Comparison of ENCODE assay signal across 1 cellular context in the genomic region with DNA sequence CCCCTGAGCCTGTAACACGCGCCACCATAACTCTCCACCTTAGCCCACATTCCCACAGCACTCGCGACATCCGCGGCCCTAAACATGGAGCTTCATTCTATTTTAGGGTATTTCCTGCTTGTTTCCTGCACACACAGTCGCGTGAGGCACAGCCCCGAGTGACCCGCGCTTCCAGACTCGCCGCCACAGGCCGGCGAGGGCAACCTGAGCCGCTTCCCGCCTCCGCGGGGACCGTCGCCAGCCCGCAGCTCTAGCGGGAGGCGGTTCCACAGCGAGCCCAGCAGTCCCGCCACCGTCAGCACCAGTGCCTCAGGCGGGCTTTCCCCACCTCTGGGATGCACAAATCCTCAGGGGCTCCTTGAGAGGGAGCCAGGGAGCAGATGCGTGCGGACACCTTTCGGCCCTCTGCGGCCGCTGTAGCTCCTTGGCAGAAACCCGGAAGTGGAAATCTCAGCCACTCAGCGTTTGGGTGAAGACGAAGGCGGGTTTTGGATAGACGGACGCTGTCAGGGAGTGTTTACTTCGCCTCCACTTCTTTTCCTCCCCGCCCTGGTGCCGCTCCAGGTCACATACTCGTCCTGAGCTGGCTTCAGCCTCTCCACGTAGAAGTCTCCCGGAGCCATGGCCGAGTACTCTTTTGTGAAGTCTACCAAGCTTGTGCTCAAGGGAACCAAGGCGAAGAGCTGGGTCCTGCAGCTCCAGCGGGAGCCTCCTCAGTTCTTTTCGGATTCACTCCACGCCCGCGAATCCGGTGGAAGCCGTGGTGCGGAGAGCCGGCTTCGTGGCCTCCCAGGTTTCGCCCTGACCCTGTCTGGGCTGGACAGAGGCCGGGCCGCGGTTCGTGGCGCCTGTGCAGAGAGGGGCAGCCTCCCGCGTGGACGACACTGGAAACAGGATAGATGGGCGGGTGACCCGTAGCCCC.
TF ChIP-seq lines count a peak whose summit lies in the region.

No MANE protein-coding gene starts in this region.

TF ChIP-seq in K562, 482 proteins besides CTCF, POLR2A, EP300 and RAD21 (continued from another document and continues in another):
- TF ChIP-seq, protein P1, sequence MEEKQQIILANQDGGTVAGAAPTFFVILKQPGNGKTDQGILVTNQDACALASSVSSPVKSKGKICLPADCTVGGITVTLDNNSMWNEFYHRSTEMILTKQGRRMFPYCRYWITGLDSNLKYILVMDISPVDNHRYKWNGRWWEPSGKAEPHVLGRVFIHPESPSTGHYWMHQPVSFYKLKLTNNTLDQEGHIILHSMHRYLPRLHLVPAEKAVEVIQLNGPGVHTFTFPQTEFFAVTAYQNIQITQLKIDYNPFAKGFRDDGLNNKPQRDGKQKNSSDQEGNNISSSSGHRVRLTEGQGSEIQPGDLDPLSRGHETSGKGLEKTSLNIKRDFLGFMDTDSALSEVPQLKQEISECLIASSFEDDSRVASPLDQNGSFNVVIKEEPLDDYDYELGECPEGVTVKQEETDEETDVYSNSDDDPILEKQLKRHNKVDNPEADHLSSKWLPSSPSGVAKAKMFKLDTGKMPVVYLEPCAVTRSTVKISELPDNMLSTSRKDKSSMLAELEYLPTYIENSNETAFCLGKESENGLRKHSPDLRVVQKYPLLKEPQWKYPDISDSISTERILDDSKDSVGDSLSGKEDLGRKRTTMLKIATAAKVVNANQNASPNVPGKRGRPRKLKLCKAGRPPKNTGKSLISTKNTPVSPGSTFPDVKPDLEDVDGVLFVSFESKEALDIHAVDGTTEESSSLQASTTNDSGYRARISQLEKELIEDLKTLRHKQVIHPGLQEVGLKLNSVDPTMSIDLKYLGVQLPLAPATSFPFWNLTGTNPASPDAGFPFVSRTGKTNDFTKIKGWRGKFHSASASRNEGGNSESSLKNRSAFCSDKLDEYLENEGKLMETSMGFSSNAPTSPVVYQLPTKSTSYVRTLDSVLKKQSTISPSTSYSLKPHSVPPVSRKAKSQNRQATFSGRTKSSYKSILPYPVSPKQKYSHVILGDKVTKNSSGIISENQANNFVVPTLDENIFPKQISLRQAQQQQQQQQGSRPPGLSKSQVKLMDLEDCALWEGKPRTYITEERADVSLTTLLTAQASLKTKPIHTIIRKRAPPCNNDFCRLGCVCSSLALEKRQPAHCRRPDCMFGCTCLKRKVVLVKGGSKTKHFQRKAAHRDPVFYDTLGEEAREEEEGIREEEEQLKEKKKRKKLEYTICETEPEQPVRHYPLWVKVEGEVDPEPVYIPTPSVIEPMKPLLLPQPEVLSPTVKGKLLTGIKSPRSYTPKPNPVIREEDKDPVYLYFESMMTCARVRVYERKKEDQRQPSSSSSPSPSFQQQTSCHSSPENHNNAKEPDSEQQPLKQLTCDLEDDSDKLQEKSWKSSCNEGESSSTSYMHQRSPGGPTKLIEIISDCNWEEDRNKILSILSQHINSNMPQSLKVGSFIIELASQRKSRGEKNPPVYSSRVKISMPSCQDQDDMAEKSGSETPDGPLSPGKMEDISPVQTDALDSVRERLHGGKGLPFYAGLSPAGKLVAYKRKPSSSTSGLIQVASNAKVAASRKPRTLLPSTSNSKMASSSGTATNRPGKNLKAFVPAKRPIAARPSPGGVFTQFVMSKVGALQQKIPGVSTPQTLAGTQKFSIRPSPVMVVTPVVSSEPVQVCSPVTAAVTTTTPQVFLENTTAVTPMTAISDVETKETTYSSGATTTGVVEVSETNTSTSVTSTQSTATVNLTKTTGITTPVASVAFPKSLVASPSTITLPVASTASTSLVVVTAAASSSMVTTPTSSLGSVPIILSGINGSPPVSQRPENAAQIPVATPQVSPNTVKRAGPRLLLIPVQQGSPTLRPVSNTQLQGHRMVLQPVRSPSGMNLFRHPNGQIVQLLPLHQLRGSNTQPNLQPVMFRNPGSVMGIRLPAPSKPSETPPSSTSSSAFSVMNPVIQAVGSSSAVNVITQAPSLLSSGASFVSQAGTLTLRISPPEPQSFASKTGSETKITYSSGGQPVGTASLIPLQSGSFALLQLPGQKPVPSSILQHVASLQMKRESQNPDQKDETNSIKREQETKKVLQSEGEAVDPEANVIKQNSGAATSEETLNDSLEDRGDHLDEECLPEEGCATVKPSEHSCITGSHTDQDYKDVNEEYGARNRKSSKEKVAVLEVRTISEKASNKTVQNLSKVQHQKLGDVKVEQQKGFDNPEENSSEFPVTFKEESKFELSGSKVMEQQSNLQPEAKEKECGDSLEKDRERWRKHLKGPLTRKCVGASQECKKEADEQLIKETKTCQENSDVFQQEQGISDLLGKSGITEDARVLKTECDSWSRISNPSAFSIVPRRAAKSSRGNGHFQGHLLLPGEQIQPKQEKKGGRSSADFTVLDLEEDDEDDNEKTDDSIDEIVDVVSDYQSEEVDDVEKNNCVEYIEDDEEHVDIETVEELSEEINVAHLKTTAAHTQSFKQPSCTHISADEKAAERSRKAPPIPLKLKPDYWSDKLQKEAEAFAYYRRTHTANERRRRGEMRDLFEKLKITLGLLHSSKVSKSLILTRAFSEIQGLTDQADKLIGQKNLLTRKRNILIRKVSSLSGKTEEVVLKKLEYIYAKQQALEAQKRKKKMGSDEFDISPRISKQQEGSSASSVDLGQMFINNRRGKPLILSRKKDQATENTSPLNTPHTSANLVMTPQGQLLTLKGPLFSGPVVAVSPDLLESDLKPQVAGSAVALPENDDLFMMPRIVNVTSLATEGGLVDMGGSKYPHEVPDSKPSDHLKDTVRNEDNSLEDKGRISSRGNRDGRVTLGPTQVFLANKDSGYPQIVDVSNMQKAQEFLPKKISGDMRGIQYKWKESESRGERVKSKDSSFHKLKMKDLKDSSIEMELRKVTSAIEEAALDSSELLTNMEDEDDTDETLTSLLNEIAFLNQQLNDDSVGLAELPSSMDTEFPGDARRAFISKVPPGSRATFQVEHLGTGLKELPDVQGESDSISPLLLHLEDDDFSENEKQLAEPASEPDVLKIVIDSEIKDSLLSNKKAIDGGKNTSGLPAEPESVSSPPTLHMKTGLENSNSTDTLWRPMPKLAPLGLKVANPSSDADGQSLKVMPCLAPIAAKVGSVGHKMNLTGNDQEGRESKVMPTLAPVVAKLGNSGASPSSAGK (IDR thresholded peaks at IDR 0.05): peak; percentile 83
- TF ChIP-seq ELF2 (CRISPR knock-in tag; IDR thresholded peaks at IDR 0.05) (peak; percentile 79), TGIF2 (CRISPR knock-in tag; IDR thresholded peaks at IDR 0.05) (no peak), CBX1 (IDR thresholded peaks at IDR 0.05; ENCODE audit: low read depth) (no peak; the same call in 1 of the 2 replicates), FOXA3 (CRISPR knock-in tag; conservative IDR thresholded peaks at IDR 0.05 in 1 of 2, IDR thresholded peaks at IDR 0.05 in 1 of 2) (no peak), TEAD1 (CRISPR knock-in tag; IDR thresholded peaks at IDR 0.05) (no peak), HOXB6 (CRISPR knock-in tag; IDR thresholded peaks at IDR 0.05; ENCODE audit: borderline replicate concordance) (no peak), SMAD4 (CRISPR knock-in tag; conservative IDR thresholded peaks at IDR 0.05) (no peak), PRPF4 (IDR thresholded peaks at IDR 0.05; ENCODE audit: insufficient read depth, low read depth, low read length, poor library complexity, severe bottlenecking) (no peak), NCOA2 (IDR thresholded peaks at IDR 0.05; ENCODE audit: partially characterized antibody in 2 of 2) (no peak), SMARCE1 (IDR thresholded peaks at IDR 0.05) (no peak), NCOA6 (IDR thresholded peaks at IDR 0.05) (no peak), ZNF41 (CRISPR knock-in tag; conservative IDR thresholded peaks at IDR 0.05) (no peak), ARID2 (IDR thresholded peaks at IDR 0.05) (no peak), TAF7 (tag; IDR thresholded peaks at IDR 0.05) (no peak), KLF16 (IDR thresholded peaks at IDR 0.05) (peak; percentile 84), ATF7 (IDR thresholded peaks at IDR 0.05) (0 out of 2 replicates have a peak, but pooled peaks have one; percentile 13), HDAC8 (tag; IDR thresholded peaks at IDR 0.05) (no peak), NR2C1 (IDR thresholded peaks at IDR 0.05) (0 out of 2 replicates have a peak, but pooled peaks have one; percentile 25), NR2C1 (tag; IDR thresholded peaks at IDR 0.05) (peak; percentile 75), GABPA (tag; conservative IDR thresholded peaks at IDR 0.05; ENCODE audit: low read depth) (peak; percentile 83), ZFP30 (CRISPR knock-in tag; IDR thresholded peaks at IDR 0.05; ENCODE audit: borderline replicate concordance) (no peak), CBFA2T2 (conservative IDR thresholded peaks at IDR 0.05) (no peak), ZC3H11A (IDR thresholded peaks at IDR 0.05; ENCODE audit: low read depth, low read length) (no peak), ZNF785 (CRISPR knock-in tag; IDR thresholded peaks at IDR 0.05) (no peak), ZNF384 (IDR thresholded peaks at IDR 0.05; ENCODE audit: low read depth, low read length) (no peak), HNRNPL (IDR thresholded peaks at IDR 0.05; ENCODE audit: low read depth, low read length) (no peak), ZNF778 (CRISPR knock-in tag; IDR thresholded peaks at IDR 0.05) (no peak), ZFPM2 (CRISPR knock-in tag; IDR thresholded peaks at IDR 0.05) (no peak)
- TF ChIP-seq, protein P2, sequence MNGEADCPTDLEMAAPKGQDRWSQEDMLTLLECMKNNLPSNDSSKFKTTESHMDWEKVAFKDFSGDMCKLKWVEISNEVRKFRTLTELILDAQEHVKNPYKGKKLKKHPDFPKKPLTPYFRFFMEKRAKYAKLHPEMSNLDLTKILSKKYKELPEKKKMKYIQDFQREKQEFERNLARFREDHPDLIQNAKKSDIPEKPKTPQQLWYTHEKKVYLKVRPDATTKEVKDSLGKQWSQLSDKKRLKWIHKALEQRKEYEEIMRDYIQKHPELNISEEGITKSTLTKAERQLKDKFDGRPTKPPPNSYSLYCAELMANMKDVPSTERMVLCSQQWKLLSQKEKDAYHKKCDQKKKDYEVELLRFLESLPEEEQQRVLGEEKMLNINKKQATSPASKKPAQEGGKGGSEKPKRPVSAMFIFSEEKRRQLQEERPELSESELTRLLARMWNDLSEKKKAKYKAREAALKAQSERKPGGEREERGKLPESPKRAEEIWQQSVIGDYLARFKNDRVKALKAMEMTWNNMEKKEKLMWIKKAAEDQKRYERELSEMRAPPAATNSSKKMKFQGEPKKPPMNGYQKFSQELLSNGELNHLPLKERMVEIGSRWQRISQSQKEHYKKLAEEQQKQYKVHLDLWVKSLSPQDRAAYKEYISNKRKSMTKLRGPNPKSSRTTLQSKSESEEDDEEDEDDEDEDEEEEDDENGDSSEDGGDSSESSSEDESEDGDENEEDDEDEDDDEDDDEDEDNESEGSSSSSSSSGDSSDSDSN (IDR thresholded peaks at IDR 0.05; ENCODE audit: borderline replicate concordance in 1 of 2, low read depth in 2 of 2, low read length in 2 of 2): peak; percentile 61 to 74; a peak in 3 of 4 replicates
- TF ChIP-seq, protein P3, sequence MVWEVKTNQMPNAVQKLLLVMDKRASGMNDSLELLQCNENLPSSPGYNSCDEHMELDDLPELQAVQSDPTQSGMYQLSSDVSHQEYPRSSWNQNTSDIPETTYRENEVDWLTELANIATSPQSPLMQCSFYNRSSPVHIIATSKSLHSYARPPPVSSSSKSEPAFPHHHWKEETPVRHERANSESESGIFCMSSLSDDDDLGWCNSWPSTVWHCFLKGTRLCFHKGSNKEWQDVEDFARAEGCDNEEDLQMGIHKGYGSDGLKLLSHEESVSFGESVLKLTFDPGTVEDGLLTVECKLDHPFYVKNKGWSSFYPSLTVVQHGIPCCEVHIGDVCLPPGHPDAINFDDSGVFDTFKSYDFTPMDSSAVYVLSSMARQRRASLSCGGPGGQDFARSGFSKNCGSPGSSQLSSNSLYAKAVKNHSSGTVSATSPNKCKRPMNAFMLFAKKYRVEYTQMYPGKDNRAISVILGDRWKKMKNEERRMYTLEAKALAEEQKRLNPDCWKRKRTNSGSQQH (CRISPR knock-in tag; IDR thresholded peaks at IDR 0.05): no peak
- TF ChIP-seq, protein P4, sequence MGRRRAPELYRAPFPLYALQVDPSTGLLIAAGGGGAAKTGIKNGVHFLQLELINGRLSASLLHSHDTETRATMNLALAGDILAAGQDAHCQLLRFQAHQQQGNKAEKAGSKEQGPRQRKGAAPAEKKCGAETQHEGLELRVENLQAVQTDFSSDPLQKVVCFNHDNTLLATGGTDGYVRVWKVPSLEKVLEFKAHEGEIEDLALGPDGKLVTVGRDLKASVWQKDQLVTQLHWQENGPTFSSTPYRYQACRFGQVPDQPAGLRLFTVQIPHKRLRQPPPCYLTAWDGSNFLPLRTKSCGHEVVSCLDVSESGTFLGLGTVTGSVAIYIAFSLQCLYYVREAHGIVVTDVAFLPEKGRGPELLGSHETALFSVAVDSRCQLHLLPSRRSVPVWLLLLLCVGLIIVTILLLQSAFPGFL (CRISPR knock-in tag; IDR thresholded peaks at IDR 0.05): no peak
- TF ChIP-seq, protein P5, sequence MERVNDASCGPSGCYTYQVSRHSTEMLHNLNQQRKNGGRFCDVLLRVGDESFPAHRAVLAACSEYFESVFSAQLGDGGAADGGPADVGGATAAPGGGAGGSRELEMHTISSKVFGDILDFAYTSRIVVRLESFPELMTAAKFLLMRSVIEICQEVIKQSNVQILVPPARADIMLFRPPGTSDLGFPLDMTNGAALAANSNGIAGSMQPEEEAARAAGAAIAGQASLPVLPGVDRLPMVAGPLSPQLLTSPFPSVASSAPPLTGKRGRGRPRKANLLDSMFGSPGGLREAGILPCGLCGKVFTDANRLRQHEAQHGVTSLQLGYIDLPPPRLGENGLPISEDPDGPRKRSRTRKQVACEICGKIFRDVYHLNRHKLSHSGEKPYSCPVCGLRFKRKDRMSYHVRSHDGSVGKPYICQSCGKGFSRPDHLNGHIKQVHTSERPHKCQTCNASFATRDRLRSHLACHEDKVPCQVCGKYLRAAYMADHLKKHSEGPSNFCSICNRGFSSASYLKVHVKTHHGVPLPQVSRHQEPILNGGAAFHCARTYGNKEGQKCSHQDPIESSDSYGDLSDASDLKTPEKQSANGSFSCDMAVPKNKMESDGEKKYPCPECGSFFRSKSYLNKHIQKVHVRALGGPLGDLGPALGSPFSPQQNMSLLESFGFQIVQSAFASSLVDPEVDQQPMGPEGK (CRISPR knock-in tag; IDR thresholded peaks at IDR 0.05; ENCODE audit: borderline replicate concordance): no peak
- TF ChIP-seq, protein P6, sequence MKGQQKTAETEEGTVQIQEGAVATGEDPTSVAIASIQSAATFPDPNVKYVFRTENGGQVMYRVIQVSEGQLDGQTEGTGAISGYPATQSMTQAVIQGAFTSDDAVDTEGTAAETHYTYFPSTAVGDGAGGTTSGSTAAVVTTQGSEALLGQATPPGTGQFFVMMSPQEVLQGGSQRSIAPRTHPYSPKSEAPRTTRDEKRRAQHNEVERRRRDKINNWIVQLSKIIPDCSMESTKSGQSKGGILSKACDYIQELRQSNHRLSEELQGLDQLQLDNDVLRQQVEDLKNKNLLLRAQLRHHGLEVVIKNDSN (CRISPR knock-in tag; IDR thresholded peaks at IDR 0.05): no peak
- TF ChIP-seq, protein P7, sequence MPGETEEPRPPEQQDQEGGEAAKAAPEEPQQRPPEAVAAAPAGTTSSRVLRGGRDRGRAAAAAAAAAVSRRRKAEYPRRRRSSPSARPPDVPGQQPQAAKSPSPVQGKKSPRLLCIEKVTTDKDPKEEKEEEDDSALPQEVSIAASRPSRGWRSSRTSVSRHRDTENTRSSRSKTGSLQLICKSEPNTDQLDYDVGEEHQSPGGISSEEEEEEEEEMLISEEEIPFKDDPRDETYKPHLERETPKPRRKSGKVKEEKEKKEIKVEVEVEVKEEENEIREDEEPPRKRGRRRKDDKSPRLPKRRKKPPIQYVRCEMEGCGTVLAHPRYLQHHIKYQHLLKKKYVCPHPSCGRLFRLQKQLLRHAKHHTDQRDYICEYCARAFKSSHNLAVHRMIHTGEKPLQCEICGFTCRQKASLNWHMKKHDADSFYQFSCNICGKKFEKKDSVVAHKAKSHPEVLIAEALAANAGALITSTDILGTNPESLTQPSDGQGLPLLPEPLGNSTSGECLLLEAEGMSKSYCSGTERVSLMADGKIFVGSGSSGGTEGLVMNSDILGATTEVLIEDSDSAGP (CRISPR knock-in tag; IDR thresholded peaks at IDR 0.05): no peak
- TF ChIP-seq, protein P8, sequence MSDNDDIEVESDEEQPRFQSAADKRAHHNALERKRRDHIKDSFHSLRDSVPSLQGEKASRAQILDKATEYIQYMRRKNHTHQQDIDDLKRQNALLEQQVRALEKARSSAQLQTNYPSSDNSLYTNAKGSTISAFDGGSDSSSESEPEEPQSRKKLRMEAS (CRISPR knock-in tag; IDR thresholded peaks at IDR 0.05): peak; percentile 33; the same call in 1 of the 2 replicates
